Comparison of ENCODE assay signal across 14 cellular contexts in the genomic region with DNA sequence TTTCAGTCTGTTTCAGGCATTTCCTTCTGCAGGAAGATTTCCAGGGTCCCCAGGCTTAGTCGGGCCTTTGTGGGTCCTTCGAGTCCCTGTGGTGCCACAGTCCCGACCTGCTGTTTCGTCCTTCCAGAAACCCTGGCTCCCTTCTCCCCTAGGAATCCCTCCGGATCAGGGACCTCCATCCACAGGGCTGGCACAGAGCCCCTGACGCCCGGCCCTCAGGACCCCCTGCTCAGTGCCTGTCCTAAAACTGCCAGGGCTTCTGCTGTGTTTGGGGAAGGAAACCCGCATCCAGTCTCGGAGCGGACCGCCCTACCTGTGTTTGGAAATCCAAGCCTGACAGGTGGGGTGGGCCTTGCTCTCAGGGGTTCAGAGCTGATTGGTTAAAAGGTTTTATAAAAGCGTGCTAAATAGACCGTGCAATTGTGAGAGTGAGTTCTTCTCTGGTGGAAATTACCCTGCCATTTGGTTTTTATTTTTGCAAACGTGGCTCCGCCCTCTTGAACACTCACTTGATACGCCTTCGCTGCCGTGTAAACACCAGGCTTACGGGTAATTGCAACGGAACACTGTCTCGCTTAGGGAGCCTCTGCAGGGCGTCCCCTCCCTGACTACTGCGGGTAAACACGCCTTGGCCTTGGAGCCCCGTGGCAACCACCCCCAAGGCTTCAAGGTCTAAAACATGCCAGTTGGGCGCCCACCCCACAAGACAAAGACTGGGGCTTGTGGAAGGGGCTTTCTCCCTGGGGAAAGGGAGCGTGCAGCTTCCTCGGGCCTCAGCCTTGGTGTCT.
DNase-seq lines count a peak whose midpoint lies in the region; ATAC-seq and TF ChIP-seq lines count a peak whose summit lies in the region.
"Had no signal": no experiment of that assay in that cellular context is flagged by ENCODE, and none has a peak within 500 bp of the region (broad histone marks: within the 10 kb centered on the region; RNA-seq: fewer than 3 reads in every experiment).

No MANE protein-coding gene starts in this region.

- TF ChIP-seq CTCF in CD14-positive monocyte (IDR thresholded peaks at IDR 0.05), result no peak

- H2BK12ac ChIP-seq in neuronal stem cell (ENCODE audit: low read length), result no peak overlapping the region

- peaks cover 13 to 14% of the 10 kb centered on the region in 2 donors for H3K27me3 Mint-ChIP-seq in natural killer cell treated with Interleukin-12 subunit alpha and Interleukin-12 subunit beta and Interleukin-15 and Interleukin-18, amount 100 ng/mL, for 72 hours
- peaks cover 3 to 9% (median 6%) of the 10 kb centered on the region in 3 donors for H3K27me3 Mint-ChIP-seq in CD14-positive monocyte (ENCODE audit: low read depth in 3 of 3)
- H3K27me3 Mint-ChIP-seq in activated T-helper 2 cell treated with anti-CD3 and anti-CD28 coated beads, Interferon-gamma antibody, Interleukin-2, Interleukin-4, amounts not matched to agents 10 μg/mL and 5 μg/mL and 100 μg/mL, durations not matched to agents 14 hours and 24 hours and 36 hours (ENCODE audit: low read depth), result peaks cover 2% of the 10 kb centered on the region

- H3K4me3 Mint-ChIP-seq in natural killer cell treated with Interleukin-12 subunit alpha and Interleukin-12 subunit beta and Interleukin-15 and Interleukin-18, amount 100 ng/mL, for 72 hours, result no peak overlapping the region
- no peak overlapping the region for H3K4me3 Mint-ChIP-seq in CD14-positive monocyte
- no peak overlapping the region for H3K4me3 Mint-ChIP-seq in activated T-helper 2 cell treated with anti-CD3 and anti-CD28 coated beads, Interferon-gamma antibody, Interleukin-2, Interleukin-4, amounts not matched to agents 10 μg/mL and 5 μg/mL and 100 μg/mL, durations not matched to agents 14 hours and 24 hours and 36 hours (ENCODE audit: low read depth)

- no peaks in the 10 kb centered on the region for H3K9me3 Mint-ChIP-seq in natural killer cell treated with Interleukin-12 subunit alpha and Interleukin-12 subunit beta and Interleukin-15 and Interleukin-18, amount 100 ng/mL, for 72 hours
- H3K9me3 Mint-ChIP-seq in CD14-positive monocyte, result peaks cover 14 to 43% (median 31%) of the 10 kb centered on the region in 7 donors
- H3K9me3 Mint-ChIP-seq in activated T-helper 2 cell treated with anti-CD3 and anti-CD28 coated beads, Interferon-gamma antibody, Interleukin-2, Interleukin-4, amounts not matched to agents 10 μg/mL and 5 μg/mL and 100 μg/mL, durations not matched to agents 14 hours and 24 hours and 36 hours, result no peaks in the 10 kb centered on the region

- no CpG with 5 or more reads among the region's 28 CpGs for WGBS in neuronal stem cell (ENCODE audit: extremely low coverage in 2 of 2, insufficient read length in 2 of 2, insufficient replicate concordance in 1 of 2), 2 donors

- no peaks in the 10 kb centered on the region for H3K36me3 Mint-ChIP-seq in natural killer cell treated with Interleukin-12 subunit alpha and Interleukin-12 subunit beta and Interleukin-15 and Interleukin-18, amount 100 ng/mL, for 72 hours
- H3K36me3 Mint-ChIP-seq in CD14-positive monocyte, result no peaks in the 10 kb centered on the region
- no peaks in the 10 kb centered on the region for H3K36me3 Mint-ChIP-seq in activated T-helper 2 cell treated with anti-CD3 and anti-CD28 coated beads, Interferon-gamma antibody, Interleukin-2, Interleukin-4, amounts not matched to agents 10 μg/mL and 5 μg/mL and 100 μg/mL, durations not matched to agents 14 hours and 24 hours and 36 hours (ENCODE audit: low read depth)

- no peak overlapping the region for H3K4me2 ChIP-seq in neuronal stem cell (ENCODE audit: insufficient read depth, low read length, poor library complexity, severe bottlenecking)
- H3K4me2 ChIP-seq: hepatocyte had no signal

- no peak overlapping the region for H3K4me3 ChIP-seq in neuronal stem cell (ENCODE audit: low read length in 2 of 2)
- H3K4me3 ChIP-seq: hepatocyte had no signal

- no peak overlapping the region for H2BK15ac ChIP-seq in neuronal stem cell (ENCODE audit: low read length)

- H3K9me3 ChIP-seq in neuronal stem cell (replicated peaks in 1 of 2; ENCODE audit: control insufficient read depth in 2 of 2, insufficient read depth in 1 of 2, low read depth in 1 of 2, low read length in 2 of 2), result peaks cover 3 to 11% of the 10 kb centered on the region in 2 donors

- H3K4me1 ChIP-seq in neuronal stem cell (ENCODE audit: control insufficient read depth in 2 of 2, insufficient read depth in 1 of 2, low read depth in 1 of 2, low read length in 2 of 2), result no peaks in the 10 kb centered on the region

- peak; percentile 85 for DNase-seq in DMS79 (lab: John Stamatoyannopoulos, UW)
- DNase-seq in NCI-H146 treated with DMSO at 0.1 percent for 48 hours (lab: John Stamatoyannopoulos, UW; ENCODE audit: unreplicated experiment), result peak; percentile 83
- DNase-seq in NCI-H748 (lab: John Stamatoyannopoulos, UW; ENCODE audit: unreplicated experiment), result peak; percentile 99
- no peak for DNase-seq in neuronal stem cell (ENCODE audit: low spot score)
- DNase-seq in natural killer cell treated with Interleukin-12 subunit alpha and Interleukin-12 subunit beta and Interleukin-15 and Interleukin-18, amount 100 ng/mL, for 72 hours (ENCODE audit: low spot score), result no peak
- no peak for DNase-seq in CD14-positive monocyte (ENCODE audit: low spot score)
- no peak for DNase-seq in activated T-helper 2 cell treated with anti-CD3 and anti-CD28 coated beads, Interferon-gamma antibody, Interleukin-2, Interleukin-4, amounts not matched to agents 10 μg/mL and 5 μg/mL and 100 μg/mL, durations not matched to agents 14 hours and 24 hours and 36 hours (ENCODE audit: low spot score)
- DNase-seq: activated CD4-positive, alpha-beta T cell treated with anti-CD3 and anti-CD28 coated beads, Interleukin-2, amount 50 U/mL, for 4 hours; activated T-cell treated with anti-CD3 and anti-CD28 coated beads, Interleukin-2, amount 50 U/mL, for 48 hours; IMR-90; kidney; NK-92 treated with Interleukin-12 subunit alpha and Interleukin-12 subunit beta, amount 100 ng/mL, for 24 hours; RPMI8226 had no signal

- intact Hi-C loops in CD14-positive monocyte (cut with micrococcal nuclease), result no loop called here
- intact Hi-C loops in activated T-helper 2 cell treated with anti-CD3 and anti-CD28 coated beads, Interferon-gamma antibody, Interleukin-2, Interleukin-4, amounts not matched to agents 10 μg/mL and 5 μg/mL and 100 μg/mL, durations not matched to agents 14 hours and 24 hours and 36 hours (cut with micrococcal nuclease), result no loop called here

- no peak overlapping the region for H2BK5ac ChIP-seq in neuronal stem cell (ENCODE audit: low read length)

- H3K27ac Mint-ChIP-seq in natural killer cell treated with Interleukin-12 subunit alpha and Interleukin-12 subunit beta and Interleukin-15 and Interleukin-18, amount 100 ng/mL, for 72 hours, result no peak overlapping the region
- no peak overlapping the region for H3K27ac Mint-ChIP-seq in CD14-positive monocyte
- H3K27ac Mint-ChIP-seq in activated T-helper 2 cell treated with anti-CD3 and anti-CD28 coated beads, Interferon-gamma antibody, Interleukin-2, Interleukin-4, amounts not matched to agents 10 μg/mL and 5 μg/mL and 100 μg/mL, durations not matched to agents 14 hours and 24 hours and 36 hours, result no peak overlapping the region

- no peak overlapping the region for H4K8ac ChIP-seq in neuronal stem cell (ENCODE audit: low read depth, low read length)

- no peaks in the 10 kb centered on the region for H3K36me3 ChIP-seq in neuronal stem cell (replicated peaks in 1 of 2; ENCODE audit: control insufficient read depth in 2 of 2, insufficient read depth in 2 of 2, low read length in 2 of 2)

- no peak overlapping the region for H2BK120ac ChIP-seq in neuronal stem cell (ENCODE audit: low read depth, low read length)

- H3K9ac ChIP-seq in neuronal stem cell (ENCODE audit: low read depth, low read length, poor library complexity), result no peak overlapping the region

- no peak overlapping the region for H3K14ac ChIP-seq in neuronal stem cell (ENCODE audit: low read length)

- H3K27ac ChIP-seq in neuronal stem cell (replicated peaks; ENCODE audit: low read length), result no peak overlapping the region
- H3K27ac ChIP-seq: hepatocyte had no signal

- no peak overlapping the region for H3K4ac ChIP-seq in neuronal stem cell (ENCODE audit: low read length)

- H4K91ac ChIP-seq in neuronal stem cell (ENCODE audit: low read depth, low read length, poor library complexity), result no peak overlapping the region

- no peaks in the 10 kb centered on the region for H3K27me3 ChIP-seq in neuronal stem cell (ENCODE audit: control insufficient read depth in 3 of 3, insufficient read depth in 3 of 3, low read depth in 1 of 3, low read length in 3 of 3)
- H3K27me3 ChIP-seq: hepatocyte had no signal

- H3K4me1 Mint-ChIP-seq in natural killer cell treated with Interleukin-12 subunit alpha and Interleukin-12 subunit beta and Interleukin-15 and Interleukin-18, amount 100 ng/mL, for 72 hours (ENCODE audit: low read depth in 2 of 2), result no peaks in the 10 kb centered on the region
- no peaks in the 10 kb centered on the region for H3K4me1 Mint-ChIP-seq in CD14-positive monocyte
- no peaks in the 10 kb centered on the region for H3K4me1 Mint-ChIP-seq in activated T-helper 2 cell treated with anti-CD3 and anti-CD28 coated beads, Interferon-gamma antibody, Interleukin-2, Interleukin-4, amounts not matched to agents 10 μg/mL and 5 μg/mL and 100 μg/mL, durations not matched to agents 14 hours and 24 hours and 36 hours (ENCODE audit: low read depth)

- no peak overlapping the region for H3K23ac ChIP-seq in neuronal stem cell (ENCODE audit: low read depth, low read length, poor library complexity)

- H3K79me1 ChIP-seq in neuronal stem cell (ENCODE audit: low read depth, low read length), result no peaks in the 10 kb centered on the region

- peak overlapping the region; percentile 11 for H2AFZ ChIP-seq in neuronal stem cell (ENCODE audit: low read length)
- H2AFZ ChIP-seq: hepatocyte had no signal

- H2AK5ac ChIP-seq in neuronal stem cell (ENCODE audit: low read depth, low read length), result no peak overlapping the region

- no peak for ATAC-seq in natural killer cell treated with Interleukin-12 subunit alpha and Interleukin-12 subunit beta and Interleukin-15 and Interleukin-18, amount 100 ng/mL, for 72 hours

- H3K18ac ChIP-seq in neuronal stem cell (ENCODE audit: low read length), result peak overlapping the region; percentile 32

Comparison
In these comparisons a context has a peak if more than half of its experiments do, and no peak if none do; other contexts are left out.
1. DNase-seq: peak in DMS79 (single experiment), NCI-H146 treated with DMSO at 0.1 percent for 48 hours (single experiment) and NCI-H748 (single experiment); none in neuronal stem cell (single experiment), natural killer cell treated with Interleukin-12 subunit alpha and Interleukin-12 subunit beta and Interleukin-15 and Interleukin-18, amount 100 ng/mL, for 72 hours (single experiment), CD14-positive monocyte (single experiment) and activated T-helper 2 cell treated with anti-CD3 and anti-CD28 coated beads, Interferon-gamma antibody, Interleukin-2, Interleukin-4, amounts not matched to agents 10 μg/mL and 5 μg/mL and 100 μg/mL, durations not matched to agents 14 hours and 24 hours and 36 hours (single experiment).